In genomic region chr4:41881931-41882621, GRCh38 we compare ENCODE assay signal across 8 cellular contexts. TPM values are rescaled to one million over a fixed set of nuclear protein-coding genes. Genes with fewer than 3 reads are reported as not detected.
DNase-seq lines count a peak whose midpoint lies in the region; ATAC-seq and TF ChIP-seq lines count a peak whose summit lies in the region.

No MANE protein-coding gene starts in this region.

- POLR2A ChIA-PET in naive thymus-derived CD8-positive, alpha-beta T cell (lab: Charles Lee): no interaction called here
- POLR2A ChIA-PET in HEK293T (lab: Yijun Ruan, JAX): no interaction called here

- no peaks in the 10 kb centered on the region for H3K79me2 ChIP-seq in ACC112 (ENCODE audit: control insufficient read depth, insufficient read depth, low read length, unreplicated experiment)

- H3K27me3 Mint-ChIP-seq in HFFc6 (ENCODE audit: insufficient read depth): peaks cover 59% of the 10 kb centered on the region
- H3K27me3 Mint-ChIP-seq in naive thymus-derived CD8-positive, alpha-beta T cell: peaks cover 37 to 70% (median 58%) of the 10 kb centered on the region in 5 donors

- peaks cover 6% of the 10 kb centered on the region; the same call in 1 of the 2 replicates for H3K4me1 Mint-ChIP-seq in HFFc6 (ENCODE audit: low read depth)
- peaks cover 12 to 41% (median 22%) of the 10 kb centered on the region in 4 donors for H3K4me1 Mint-ChIP-seq in naive thymus-derived CD8-positive, alpha-beta T cell

- no peaks in the 10 kb centered on the region for H3K9me3 Mint-ChIP-seq in HFFc6
- no peaks in the 10 kb centered on the region for H3K9me3 Mint-ChIP-seq in naive thymus-derived CD8-positive, alpha-beta T cell

- no peaks in the 10 kb centered on the region for H3K36me3 ChIP-seq in ACC112 (ENCODE audit: insufficient read depth, low read length)

- H3K27ac ChIP-seq in ACC112 (ENCODE audit: low read depth, low read length) (no peak overlapping the region), coronary artery (no peak overlapping the region)

- intact Hi-C loops in left colon (cut with DNase I, micrococcal nuclease): loop anchor here (2.0 to 10.0 kb wide), 3 partner anchors 187 to 597 kb away; no protein-coding TSS in a partner anchor

- peaks cover 95% of the 10 kb centered on the region for H3K27me3 ChIP-seq in ACC112 (ENCODE audit: insufficient read depth, low read length)

- no peak for DNase-seq in HFFc6
- DNase-seq in coronary artery (ENCODE audit: low spot score): no peak
- no peak for DNase-seq in naive thymus-derived CD8-positive, alpha-beta T cell
- DNase-seq in DMS114 treated with DMSO at 0.1 percent for 48 hours (lab: John Stamatoyannopoulos, UW; ENCODE audit: unreplicated experiment): no peak
- no peak for DNase-seq in left colon
- DNase-seq in HEK293T (ENCODE audit: extremely low spot score): no peak

- H2AFZ ChIP-seq in ACC112 (ENCODE audit: low read length, unreplicated experiment): no peak overlapping the region

- H3K27ac Mint-ChIP-seq in HFFc6: no peak overlapping the region
- H3K27ac Mint-ChIP-seq in naive thymus-derived CD8-positive, alpha-beta T cell: no peak overlapping the region

- TF ChIP-seq CTCF in HFFc6 (IDR thresholded peaks at IDR 0.05): no peak
- TF ChIP-seq CTCF in coronary artery (IDR thresholded peaks at IDR 0.05): no peak

- ATAC-seq in naive thymus-derived CD8-positive, alpha-beta T cell: peak in 1 of 2 donors; percentile 15
- ATAC-seq in GM18861 (IDR thresholded peaks at IDR 0.05; ENCODE audit: unreplicated experiment) (no peak), left colon (no peak)

- H3K36me3 Mint-ChIP-seq in HFFc6 (ENCODE audit: low read depth): no peaks in the 10 kb centered on the region
- no peaks in the 10 kb centered on the region for H3K36me3 Mint-ChIP-seq in naive thymus-derived CD8-positive, alpha-beta T cell

- H3K4me3 ChIP-seq in ACC112 (ENCODE audit: low read depth, low read length) (peak overlapping the region; percentile 67), coronary artery (peak overlapping the region; percentile 70)

- peak overlapping the region; percentile 61 for H3K4me3 Mint-ChIP-seq in HFFc6
- peak overlapping the region; percentile 62 to 82 (median 74) for H3K4me3 Mint-ChIP-seq in naive thymus-derived CD8-positive, alpha-beta T cell

- CTCF ChIA-PET in HEK293T (lab: Yijun Ruan, JAX): no interaction called here

- H3K4me1 ChIP-seq in ACC112 (ENCODE audit: control insufficient read depth, insufficient read depth, low read length, unreplicated experiment): peaks cover 5% of the 10 kb centered on the region

TF ChIP-seq in HEK293T, 16 proteins besides CTCF, POLR2A, EP300 and RAD21:
- no peak for TF ChIP-seq FOXA1 (IDR thresholded peaks at IDR 0.05)
- TF ChIP-seq LEF1 (IDR thresholded peaks at IDR 0.05; ENCODE audit: borderline replicate concordance): no peak
- TF ChIP-seq PKNOX1 (IDR thresholded peaks at IDR 0.05): no peak
- TF ChIP-seq SUZ12 (IDR thresholded peaks at IDR 0.05): no peak
- TF ChIP-seq SP1 (IDR thresholded peaks at IDR 0.05): no peak
- no peak for TF ChIP-seq CTBP1 (IDR thresholded peaks at IDR 0.05; ENCODE audit: borderline replicate concordance)
- TF ChIP-seq FOXM1 (IDR thresholded peaks at IDR 0.05; ENCODE audit: borderline replicate concordance): no peak
- TF ChIP-seq NFRKB (IDR thresholded peaks at IDR 0.05): no peak
- TF ChIP-seq TARDBP (IDR thresholded peaks at IDR 0.05): no peak
- no peak for TF ChIP-seq ZNF384 (IDR thresholded peaks at IDR 0.05)
- no peak for TF ChIP-seq HDGF (IDR thresholded peaks at IDR 0.05; ENCODE audit: borderline replicate concordance)
- TF ChIP-seq L3MBTL2 (conservative IDR thresholded peaks at IDR 0.05): no peak
- TF ChIP-seq ELF4 (IDR thresholded peaks at IDR 0.05): no peak

RNA-seq across cellular contexts. Expression of gene TMEM33, which starts 53.2 kb away (rescaled TPM):
- 10 to 100 TPM; 48.7 to 74.4 (median 62.9) TPM for total RNA-seq in HFFc6 (2021; fragmentation: NEBNext Ultra II Directional; extraction: Animal tissue kit (Norgen Biotek cat#: 25700))
- 10 to 100 TPM; 35.4 to 40.1 TPM for total RNA-seq in naive thymus-derived CD8-positive, alpha-beta T cell
- 10 to 100 TPM in 2 of 3 donors, 1 to 10 TPM in 1; 9.8 to 16.6 (median 15.2) TPM for polyA plus RNA-seq in naive thymus-derived CD8-positive, alpha-beta T cell
- 10 to 100 TPM; 74.5 to 76.3 TPM for total RNA-seq in left colon
